11 cellular contexts compared by ENCODE assay signal in genomic region chr10:112689327-112689726, GRCh38.
DNase-seq lines count a peak whose midpoint lies in the region; ATAC-seq, FAIRE-seq and TF ChIP-seq lines count a peak whose summit lies in the region.
"Had no signal": no experiment of that assay in that cellular context is flagged by ENCODE, and none has a peak within 500 bp of the region (broad histone marks: within the 10 kb centered on the region; RNA-seq: fewer than 3 reads in every experiment).

No MANE protein-coding gene starts in this region.

- H3K4me2 ChIP-seq in K562 (ENCODE audit: insufficient read depth, low read length) (no peak overlapping the region), HepG2 (ENCODE audit: low read depth, low read length) (no peak overlapping the region)

- CTCF ChIA-PET in HEK293 (lab: Yijun Ruan, JAX) (interaction anchor here (0.5 to 1.1 kb wide), 6 partner anchors 21 to 696 kb away, joined by 3 to 4 read pairs (median 3); no protein-coding TSS in a partner anchor), K562 (lab: Yijun Ruan, JAX; ENCODE audit: low intra/inter-chr PET ratio) (no interaction called here), HepG2 (lab: Yijun Ruan, JAX; ENCODE audit: low intra/inter-chr PET ratio, low total read pairs) (no interaction called here)

- DNase-seq in AG20443 (ENCODE audit: low spot score): peak; percentile 56
- DNase-seq in K562 (ENCODE audit: extremely low read depth in 1 of 4, low spot score in 3 of 4): peak in 3 of 4 experiments; percentile 6 to 17 (median 6)
- DNase-seq in HepG2 (ENCODE audit: low spot score): peak; percentile 16
- no peak for DNase-seq in T-helper 17 cell
- DNase-seq: activated CD8-positive, alpha-beta memory T cell treated with anti-CD3 and anti-CD28 coated beads, Interleukin-2, amount 50 U/mL, for 4 hours had no signal

- H2AFZ ChIP-seq in K562 (ENCODE audit: low read depth, low read length) (no peak overlapping the region), HepG2 (ENCODE audit: low read length) (no peak overlapping the region)

- no peak overlapping the region for H3K4me3 Mint-ChIP-seq in T-helper 17 cell

- peaks cover 5% of the 10 kb centered on the region for H3K36me3 Mint-ChIP-seq in T-helper 17 cell (ENCODE audit: low read depth)

- no peaks in the 10 kb centered on the region for H3K27me3 Mint-ChIP-seq in T-helper 17 cell

- no peaks in the 10 kb centered on the region for H3K9me1 ChIP-seq in K562 (ENCODE audit: control insufficient read depth, insufficient read depth, low read length)

- H3K27ac Mint-ChIP-seq in T-helper 17 cell: no peak overlapping the region

- TF ChIP-seq POLR2A in K562 (conservative IDR thresholded peaks at IDR 0.05) (no peak), HepG2 (IDR thresholded peaks at IDR 0.05; ENCODE audit: insufficient read depth in 1 of 2, low read depth in 2 of 2, low read length in 2 of 2) (no peak)

- no peak overlapping the region for H3K9ac ChIP-seq in K562 (ENCODE audit: insufficient read depth in 1 of 2, low read depth in 2 of 2, low read length in 2 of 2)
- H3K9ac ChIP-seq in HepG2 (ENCODE audit: insufficient read depth, low read depth, low read length): no peak overlapping the region

- in situ Hi-C loops in K562 (cut with MboI): no loop called here
- in situ Hi-C loops in HepG2 (cut with HindIII; ENCODE audit: extremely low pct_ligation_motif_present, low pct_unique_long_range_greater_than_20kb): no loop called here

- BruUV-seq in K562 (replicated peaks; lab: Mats Ljungman, UMichigan) (no TSS peak), HepG2 (replicated peaks; lab: Mats Ljungman, UMichigan) (no TSS peak)

- no peaks in the 10 kb centered on the region for H3K27me3 ChIP-seq in K562 (ENCODE audit: control insufficient read depth in 2 of 2, insufficient read depth in 2 of 2, low read length in 2 of 2)
- no peaks in the 10 kb centered on the region for H3K27me3 ChIP-seq in HepG2 (ENCODE audit: control insufficient read depth in 1 of 2, insufficient read depth in 2 of 2, low read length in 2 of 2)
- H3K27me3 ChIP-seq: neutrophil had no signal

- no peaks in the 10 kb centered on the region; a peak in 1 of 3 replicates for H3K36me3 ChIP-seq in HEK293 (ENCODE audit: control insufficient read depth in 2 of 2, insufficient read depth in 1 of 2, low read length in 2 of 2)
- H3K36me3 ChIP-seq in K562 (ENCODE audit: control insufficient read depth, insufficient read depth, low read length): no peaks in the 10 kb centered on the region
- no peaks in the 10 kb centered on the region for H3K36me3 ChIP-seq in HepG2 (replicated peaks in 1 of 2; ENCODE audit: control insufficient read depth in 1 of 2, insufficient read depth in 2 of 2, low read length in 2 of 2)
- H3K36me3 ChIP-seq: neutrophil had no signal

- H3K79me2 ChIP-seq in K562 (ENCODE audit: control insufficient read depth, insufficient read depth, low read length) (no peaks in the 10 kb centered on the region), HepG2 (ENCODE audit: insufficient read depth, low read length) (no peaks in the 10 kb centered on the region)

- peak; percentile 56 for TF ChIP-seq CTCF in HEK293 (tag by site-specific recombination; IDR thresholded peaks at IDR 0.05)
- peak; percentile 31 to 49 (median 42); a peak in 5 of 6 replicates for TF ChIP-seq CTCF in K562 (IDR thresholded peaks at IDR 0.05 in 2 of 3, conservative IDR thresholded peaks at IDR 0.05 in 1 of 3; ENCODE audit: insufficient read depth in 2 of 3, low read depth in 1 of 3, low read length in 3 of 3)
- peak; percentile 71 for TF ChIP-seq CTCF in HepG2 (CRISPR knock-in tag; IDR thresholded peaks at IDR 0.05)

- intact Hi-C loops in K562 (cut with micrococcal nuclease) (no loop called here), HepG2 (cut with micrococcal nuclease; ENCODE audit: unreplicated experiment) (loop anchor here (2.0 kb wide), 1 partner anchor 61 kb away; no protein-coding TSS in a partner anchor)

- H3K4me1 ChIP-seq in HEK293 (ENCODE audit: control insufficient read depth, insufficient read depth, low read length) (no peaks in the 10 kb centered on the region), K562 (replicated peaks in 1 of 2; ENCODE audit: control insufficient read depth in 2 of 2, insufficient read depth in 2 of 2, low read length in 2 of 2) (no peaks in the 10 kb centered on the region; a peak in 1 of 5 replicates), HepG2 (ENCODE audit: insufficient read depth, low read length) (peaks cover 8% of the 10 kb centered on the region)

- TF ChIP-seq EP300 in K562 (IDR thresholded peaks at IDR 0.05; ENCODE audit: low read length): no peak
- TF ChIP-seq EP300 in HepG2 (IDR thresholded peaks at IDR 0.05; ENCODE audit: low read depth in 2 of 2, low read length in 2 of 2): no peak
- no peak for TF ChIP-seq EP300 in HepG2 (CRISPR knock-in tag; IDR thresholded peaks at IDR 0.05; ENCODE audit: borderline replicate concordance)

- WGBS in K562 (ENCODE audit: insufficient coverage, low coverage, missing lambda C conversion rate): 30% methylated on average over 4 of the region's 4 CpGs
- 90% methylated on average over 4 of the region's 4 CpGs for WGBS in HepG2 (ENCODE audit: low lambda C conversion rate)

- no peak overlapping the region for H3K4me3 ChIP-seq in HEK293 (ENCODE audit: low read depth, low read length)
- no peak overlapping the region for H3K4me3 ChIP-seq in K562
- H3K4me3 ChIP-seq in HepG2 (replicated peaks in 1 of 3; ENCODE audit: insufficient read depth in 1 of 3, low read depth in 2 of 3, low read length in 3 of 3): no peak overlapping the region
- H3K4me3 ChIP-seq: GM12878 had no signal

- H3K27ac ChIP-seq in HEK293 (ENCODE audit: extremely low read depth, low read depth, low read length) (no peak overlapping the region), K562 (ENCODE audit: extremely low read depth, low read depth, low read length) (no peak overlapping the region), HepG2 (ENCODE audit: extremely low read length, insufficient read depth, low read length) (no peak overlapping the region)
- H3K27ac ChIP-seq: neutrophil had no signal

- FAIRE-seq in K562 (lab: Jason Lieb, UNC): no peak
- peak; percentile 46 for FAIRE-seq in HepG2 (lab: Jason Lieb, UNC)
- FAIRE-seq: GM12878 had no signal

- H3K4me1 Mint-ChIP-seq in T-helper 17 cell: peaks cover 8% of the 10 kb centered on the region

- no peaks in the 10 kb centered on the region for H3K9me3 ChIP-seq in HEK293 (ENCODE audit: control insufficient read depth, insufficient read depth, low read depth, low read length)
- H3K9me3 ChIP-seq in K562 (replicated peaks; ENCODE audit: control insufficient read depth, insufficient read depth, low read depth, low read length): no peaks in the 10 kb centered on the region
- H3K9me3 ChIP-seq in HepG2 (ENCODE audit: low read length): no peaks in the 10 kb centered on the region
- H3K9me3 ChIP-seq in T-helper 17 cell (ENCODE audit: control insufficient read depth, low read length, poor library complexity, severe bottlenecking): no peaks in the 10 kb centered on the region
- H3K9me3 ChIP-seq: neutrophil had no signal

- peak; percentile 16 to 48; a peak in 3 of 4 replicates for TF ChIP-seq RAD21 in K562 (CRISPR knock-in tag; conservative IDR thresholded peaks at IDR 0.05 in 1 of 2, IDR thresholded peaks at IDR 0.05 in 1 of 2)
- peak; percentile 54; the same call in 1 of the 2 replicates for TF ChIP-seq RAD21 in HepG2 (CRISPR knock-in tag; IDR thresholded peaks at IDR 0.05)

- H4K20me1 ChIP-seq in K562 (replicated peaks; ENCODE audit: control insufficient read depth, insufficient read depth, low read length) (no peaks in the 10 kb centered on the region), HepG2 (ENCODE audit: insufficient read depth, low read length) (no peaks in the 10 kb centered on the region)

- POLR2A ChIA-PET in HEK293 (lab: Yijun Ruan, JAX) (no interaction called here), K562 (lab: Yijun Ruan, JAX) (interaction anchor here (0.6 kb wide), 1 partner anchor 120 kb away, joined by 3 read pairs; no protein-coding TSS in a partner anchor), HepG2 (lab: Yijun Ruan, JAX) (no interaction called here)

- ATAC-seq in K562 (peak; percentile 54; the same call in 2 of the 3 replicates), HepG2 (peak; percentile 74), HG02885 (IDR thresholded peaks at IDR 0.05; ENCODE audit: poor library complexity, unreplicated experiment) (no peak), T-helper 17 cell (no peak), HG03432 (IDR thresholded peaks at IDR 0.05; ENCODE audit: unreplicated experiment) (no peak)
- ATAC-seq in activated CD4-positive, CD25-positive, alpha-beta regulatory T cell treated with anti-CD3 and anti-CD28 coated beads, Interleukin-2, amount 50 U/mL, for 24 hours: no peak
- ATAC-seq: GM12878 had no signal

TF ChIP-seq in HEK293, 187 proteins besides CTCF, POLR2A, EP300 and RAD21 (continues in another document):
- TF ChIP-seq GLIS2 (tag by site-specific recombination; IDR thresholded peaks at IDR 0.05) (no peak), GLIS1 (tag by site-specific recombination; IDR thresholded peaks at IDR 0.05) (peak; percentile 24; the same call in 1 of the 2 replicates)

TF ChIP-seq in K562, 482 proteins besides CTCF, POLR2A, EP300 and RAD21 (continues in another document):
- TF ChIP-seq MTA1 (IDR thresholded peaks at IDR 0.05; ENCODE audit: borderline replicate concordance) (no peak), HNRNPK (IDR thresholded peaks at IDR 0.05; ENCODE audit: low read depth, low read length, poor library complexity, severe bottlenecking) (no peak), XRCC5 (IDR thresholded peaks at IDR 0.05; ENCODE audit: low read depth, low read length) (no peak), ETV1 (tag; conservative IDR thresholded peaks at IDR 0.05; ENCODE audit: low read depth) (no peak), MAX (CRISPR knock-in tag; IDR thresholded peaks at IDR 0.05) (no peak), NCOA4 (IDR thresholded peaks at IDR 0.05; ENCODE audit: partially characterized antibody) (no peak), PHF20 (IDR thresholded peaks at IDR 0.05; ENCODE audit: partially characterized antibody) (no peak)

TF ChIP-seq in HepG2, 621 proteins besides CTCF, POLR2A, EP300 and RAD21 (continues in another document):
- TF ChIP-seq STAG1 (CRISPR knock-in tag; IDR thresholded peaks at IDR 0.05) (peak; percentile 84), ZBTB34 (CRISPR knock-in tag; IDR thresholded peaks at IDR 0.05) (no peak), ZMYM4 (CRISPR knock-in tag; IDR thresholded peaks at IDR 0.05) (peak; percentile 45; the same call in 1 of the 2 replicates), TEAD3 (CRISPR knock-in tag; optimal IDR thresholded peaks at IDR 0.05; ENCODE audit: borderline replicate concordance) (no peak)

Comparison
In these comparisons a context has a peak if more than half of its experiments do, and no peak if none do; other contexts are left out.
1. DNase-seq: peak in AG20443 (single experiment), K562 (3 of 4) and HepG2 (single experiment); none in T-helper 17 cell (0 of 3).
2. ATAC-seq: peak in K562 (single experiment) and HepG2 (single experiment); none in activated CD4-positive, CD25-positive, alpha-beta regulatory T cell treated with anti-CD3 and anti-CD28 coated beads, Interleukin-2, amount 50 U/mL, for 24 hours (0 of 2), HG02885 (single experiment), T-helper 17 cell (single experiment) and HG03432 (single experiment).
3. Peak in every context shown above with its lines, with median percentiles within 50 percentile points of each other: CTCF ChIP-seq.